ENCODE assay signal across 8 cellular contexts in the genomic region with DNA sequence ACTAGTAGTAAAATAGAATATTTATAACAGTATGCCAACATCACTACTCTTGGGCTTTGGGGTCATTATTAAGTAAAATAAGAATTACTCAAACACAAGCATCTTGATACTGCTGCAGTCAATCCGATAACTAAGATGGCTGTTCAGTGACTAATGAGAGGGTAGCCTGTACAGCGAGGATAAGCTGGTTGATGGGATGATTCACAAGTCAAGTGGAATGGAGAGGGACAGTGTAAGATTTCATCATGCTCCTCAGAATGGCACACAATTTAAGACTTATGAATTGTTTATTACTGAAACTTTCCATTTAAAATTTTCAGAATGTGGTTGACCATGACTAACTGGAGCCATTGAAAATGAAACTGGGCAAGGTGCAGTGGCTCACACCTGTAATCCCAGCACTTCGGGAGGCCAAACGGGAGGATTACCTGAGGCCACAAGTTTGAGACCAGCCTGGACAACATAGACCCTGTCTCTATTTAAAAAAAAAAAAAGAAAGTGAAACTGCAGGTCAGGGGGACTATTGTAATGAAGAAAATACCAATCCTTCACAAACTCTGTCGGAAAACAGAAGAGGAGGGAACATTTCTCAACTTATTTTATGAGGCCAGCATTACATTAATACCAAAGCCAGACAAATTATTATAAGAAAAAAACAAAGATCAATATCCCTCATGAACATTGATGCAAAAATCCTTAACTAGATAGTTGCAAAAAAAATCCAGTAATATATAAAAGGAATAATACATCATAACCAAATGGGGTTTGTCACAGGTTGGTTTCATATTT. TPM values are rescaled to one million over a fixed set of nuclear protein-coding genes. Genes with fewer than 3 reads are reported as not detected.
DNase-seq lines count a peak whose midpoint lies in the region; ATAC-seq and TF ChIP-seq lines count a peak whose summit lies in the region.

No MANE protein-coding gene starts in this region.

- H3K36me3 ChIP-seq in H7 (replicated peaks; ENCODE audit: control insufficient read depth, insufficient read depth, low read length): no peaks in the 10 kb centered on the region
- no peaks in the 10 kb centered on the region for H3K36me3 ChIP-seq in thyroid gland

- no peak overlapping the region for H3K27ac ChIP-seq in thyroid gland

- no peak for TF ChIP-seq POLR2A in thyroid gland (IDR thresholded peaks at IDR 0.05)

- H3K27me3 ChIP-seq in H7 (ENCODE audit: control insufficient read depth, insufficient read depth, low read length) (no peaks in the 10 kb centered on the region), thyroid gland (no peaks in the 10 kb centered on the region)

- no peaks in the 10 kb centered on the region for H3K9me3 ChIP-seq in thyroid gland

- H3K4me3 ChIP-seq in HFF-Myc (replicated peaks; ENCODE audit: low read depth, low read length): no peak overlapping the region
- no peak overlapping the region for H3K4me3 ChIP-seq in H7 (ENCODE audit: insufficient read depth, low read depth, low read length)
- no peak overlapping the region for H3K4me3 ChIP-seq in thyroid gland (replicated peaks in 1 of 3)

- peaks cover 0 to 7% of the 10 kb centered on the region in 2 donors for H3K4me1 ChIP-seq in thyroid gland

- peak; percentile 92 for ATAC-seq in SK-N-SH treated with all-trans-retinoic acid at 6 μM for 48 hours
- no peak for ATAC-seq in GM21367 (IDR thresholded peaks at IDR 0.05; ENCODE audit: unreplicated experiment)

- intact Hi-C loops in thyroid gland (cut with DNase I): no loop called here

- TF ChIP-seq CTCF in HFF-Myc (IDR thresholded peaks at IDR 0.05; ENCODE audit: low read depth, low read length, missing control alignments): no peak
- TF ChIP-seq CTCF in thyroid gland (IDR thresholded peaks at IDR 0.05): no peak

- peak; percentile 86 for DNase-seq in DMS53 (lab: John Stamatoyannopoulos, UW)
- DNase-seq in HFF-Myc (ENCODE audit: extremely low read depth, low read depth): peak; percentile 64
- DNase-seq in foreskin melanocyte: peak; percentile 46
- no peak for DNase-seq in epidermal melanocyte (ENCODE audit: insufficient read length, low spot score)
- DNase-seq in H7: no peak
- no peak for DNase-seq in thyroid gland

- 84 to 93% methylated on average over 5 of the region's 5 CpGs for WGBS in thyroid gland, 2 donors

TF ChIP-seq in SK-N-SH treated with all-trans-retinoic acid at 6 μM for 48 hours, 23 proteins besides CTCF, POLR2A, EP300 and RAD21:
- TF ChIP-seq ISL1 (CRISPR knock-in tag; IDR thresholded peaks at IDR 0.05) (no peak), ZNF8 (CRISPR knock-in tag; IDR thresholded peaks at IDR 0.05) (no peak), PPARA (CRISPR knock-in tag; IDR thresholded peaks at IDR 0.05; ENCODE audit: borderline replicate concordance) (no peak), OSR1 (CRISPR knock-in tag; IDR thresholded peaks at IDR 0.05) (no peak), ARNTL (CRISPR knock-in tag; IDR thresholded peaks at IDR 0.05; ENCODE audit: borderline replicate concordance, low read depth) (no peak), RARB (CRISPR knock-in tag; IDR thresholded peaks at IDR 0.05) (no peak), CSDC2 (CRISPR knock-in tag; IDR thresholded peaks at IDR 0.05) (no peak), BACH2 (CRISPR knock-in tag; IDR thresholded peaks at IDR 0.05; ENCODE audit: borderline replicate concordance) (no peak), SNAI2 (CRISPR knock-in tag; IDR thresholded peaks at IDR 0.05) (no peak), ZC3H10 (CRISPR knock-in tag; IDR thresholded peaks at IDR 0.05) (no peak), ZFP3 (CRISPR knock-in tag; IDR thresholded peaks at IDR 0.05) (no peak)
- TF ChIP-seq, protein P1, sequence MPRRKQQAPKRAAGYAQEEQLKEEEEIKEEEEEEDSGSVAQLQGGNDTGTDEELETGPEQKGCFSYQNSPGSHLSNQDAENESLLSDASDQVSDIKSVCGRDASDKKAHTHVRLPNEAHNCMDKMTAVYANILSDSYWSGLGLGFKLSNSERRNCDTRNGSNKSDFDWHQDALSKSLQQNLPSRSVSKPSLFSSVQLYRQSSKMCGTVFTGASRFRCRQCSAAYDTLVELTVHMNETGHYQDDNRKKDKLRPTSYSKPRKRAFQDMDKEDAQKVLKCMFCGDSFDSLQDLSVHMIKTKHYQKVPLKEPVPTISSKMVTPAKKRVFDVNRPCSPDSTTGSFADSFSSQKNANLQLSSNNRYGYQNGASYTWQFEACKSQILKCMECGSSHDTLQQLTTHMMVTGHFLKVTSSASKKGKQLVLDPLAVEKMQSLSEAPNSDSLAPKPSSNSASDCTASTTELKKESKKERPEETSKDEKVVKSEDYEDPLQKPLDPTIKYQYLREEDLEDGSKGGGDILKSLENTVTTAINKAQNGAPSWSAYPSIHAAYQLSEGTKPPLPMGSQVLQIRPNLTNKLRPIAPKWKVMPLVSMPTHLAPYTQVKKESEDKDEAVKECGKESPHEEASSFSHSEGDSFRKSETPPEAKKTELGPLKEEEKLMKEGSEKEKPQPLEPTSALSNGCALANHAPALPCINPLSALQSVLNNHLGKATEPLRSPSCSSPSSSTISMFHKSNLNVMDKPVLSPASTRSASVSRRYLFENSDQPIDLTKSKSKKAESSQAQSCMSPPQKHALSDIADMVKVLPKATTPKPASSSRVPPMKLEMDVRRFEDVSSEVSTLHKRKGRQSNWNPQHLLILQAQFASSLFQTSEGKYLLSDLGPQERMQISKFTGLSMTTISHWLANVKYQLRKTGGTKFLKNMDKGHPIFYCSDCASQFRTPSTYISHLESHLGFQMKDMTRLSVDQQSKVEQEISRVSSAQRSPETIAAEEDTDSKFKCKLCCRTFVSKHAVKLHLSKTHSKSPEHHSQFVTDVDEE (CRISPR knock-in tag; IDR thresholded peaks at IDR 0.05): no peak
- TF ChIP-seq, protein P2, sequence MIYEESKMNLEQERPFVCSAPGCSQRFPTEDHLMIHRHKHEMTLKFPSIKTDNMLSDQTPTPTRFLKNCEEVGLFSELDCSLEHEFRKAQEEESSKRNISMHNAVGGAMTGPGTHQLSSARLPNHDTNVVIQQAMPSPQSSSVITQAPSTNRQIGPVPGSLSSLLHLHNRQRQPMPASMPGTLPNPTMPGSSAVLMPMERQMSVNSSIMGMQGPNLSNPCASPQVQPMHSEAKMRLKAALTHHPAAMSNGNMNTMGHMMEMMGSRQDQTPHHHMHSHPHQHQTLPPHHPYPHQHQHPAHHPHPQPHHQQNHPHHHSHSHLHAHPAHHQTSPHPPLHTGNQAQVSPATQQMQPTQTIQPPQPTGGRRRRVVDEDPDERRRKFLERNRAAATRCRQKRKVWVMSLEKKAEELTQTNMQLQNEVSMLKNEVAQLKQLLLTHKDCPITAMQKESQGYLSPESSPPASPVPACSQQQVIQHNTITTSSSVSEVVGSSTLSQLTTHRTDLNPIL (CRISPR knock-in tag; IDR thresholded peaks at IDR 0.05; ENCODE audit: low read depth): no peak
- TF ChIP-seq, protein P3, sequence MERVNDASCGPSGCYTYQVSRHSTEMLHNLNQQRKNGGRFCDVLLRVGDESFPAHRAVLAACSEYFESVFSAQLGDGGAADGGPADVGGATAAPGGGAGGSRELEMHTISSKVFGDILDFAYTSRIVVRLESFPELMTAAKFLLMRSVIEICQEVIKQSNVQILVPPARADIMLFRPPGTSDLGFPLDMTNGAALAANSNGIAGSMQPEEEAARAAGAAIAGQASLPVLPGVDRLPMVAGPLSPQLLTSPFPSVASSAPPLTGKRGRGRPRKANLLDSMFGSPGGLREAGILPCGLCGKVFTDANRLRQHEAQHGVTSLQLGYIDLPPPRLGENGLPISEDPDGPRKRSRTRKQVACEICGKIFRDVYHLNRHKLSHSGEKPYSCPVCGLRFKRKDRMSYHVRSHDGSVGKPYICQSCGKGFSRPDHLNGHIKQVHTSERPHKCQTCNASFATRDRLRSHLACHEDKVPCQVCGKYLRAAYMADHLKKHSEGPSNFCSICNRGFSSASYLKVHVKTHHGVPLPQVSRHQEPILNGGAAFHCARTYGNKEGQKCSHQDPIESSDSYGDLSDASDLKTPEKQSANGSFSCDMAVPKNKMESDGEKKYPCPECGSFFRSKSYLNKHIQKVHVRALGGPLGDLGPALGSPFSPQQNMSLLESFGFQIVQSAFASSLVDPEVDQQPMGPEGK (CRISPR knock-in tag; IDR thresholded peaks at IDR 0.05; ENCODE audit: borderline replicate concordance): no peak
TF ChIP-seq in SK-N-SH treated with all-trans-retinoic acid at 6 μM for 48 hours: peak in this region for 0.

RNA-seq across cellular contexts. Expression of a gene that starts 11.2 kb away (rescaled TPM):
- total RNA-seq in H7 (2014; rRNA removed; shearing (Covaris generic)): 35.3 and 50.1 TPM in 2 replicates
- 10 to 100 TPM; 33.6 to 45.1 (median 42.3) TPM for total RNA-seq in thyroid gland

RNA-seq across cellular contexts. Expression of a gene that starts 16.3 kb away (rescaled TPM):
- 41.6 and 48.3 TPM in 2 replicates for total RNA-seq in H7 (2014; rRNA removed; shearing (Covaris generic))
- total RNA-seq in thyroid gland: 10 to 100 TPM; 26.4 to 94.6 (median 51.0) TPM

Comparison
In these comparisons a context has a peak if more than half of its experiments do, and no peak if none do; other contexts are left out.
1. DNase-seq: peak in DMS53 (single experiment), HFF-Myc (single experiment) and foreskin melanocyte (single experiment); none in epidermal melanocyte (single experiment), H7 (single experiment) and thyroid gland (0 of 2).